Comparison of ENCODE assay signal across 1 cellular context in genomic region chrX:19728083-19728648, GRCh38.
TF ChIP-seq lines count a peak whose summit lies in the region.

No MANE protein-coding gene starts in this region.

TF ChIP-seq in endothelial cell of umbilical vein, 7 proteins besides CTCF, POLR2A, EP300 and RAD21:
- TF ChIP-seq POLR2AphosphoS5 (IDR thresholded peaks at IDR 0.05; ENCODE audit: insufficient read depth, low read depth, low read length): no peak
- no peak for TF ChIP-seq JUN (IDR thresholded peaks at IDR 0.05; ENCODE audit: borderline replicate concordance, insufficient read depth, insufficient read length, low read depth)
- no peak for TF ChIP-seq GATA2 (IDR thresholded peaks at IDR 0.05; ENCODE audit: insufficient read depth, insufficient read length, low read depth, low read length)
TF ChIP-seq in endothelial cell of umbilical vein: peak in this region for 0.
